Comparison of ENCODE assay signal across 20 cellular contexts in the genomic region with DNA sequence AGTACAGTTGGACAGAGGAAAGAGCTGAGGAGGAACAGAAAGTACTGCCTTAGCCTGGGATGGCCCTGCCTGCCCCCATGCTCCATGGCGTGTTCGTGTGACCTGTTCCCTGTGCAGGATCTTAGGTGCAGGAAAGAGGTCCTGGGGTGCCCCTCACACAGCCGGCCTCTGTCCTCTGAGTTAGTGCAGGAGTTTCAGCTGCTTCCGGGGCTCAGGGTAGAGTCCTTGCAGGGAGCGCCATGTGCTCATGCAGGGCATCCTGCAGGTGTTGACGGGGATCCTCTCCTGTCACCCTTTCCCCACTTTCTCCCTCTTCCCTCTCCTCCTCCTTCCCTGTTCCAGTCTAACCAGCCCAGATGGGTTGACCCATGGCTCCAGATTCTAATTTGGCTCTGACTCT.
A peak's percentile ranks its signal among the peaks of the same experiment; 100 is the strongest.
DNase-seq lines count a peak whose midpoint lies in the region; ATAC-seq and TF ChIP-seq lines count a peak whose summit lies in the region.
"Had no signal": no experiment of that assay in that cellular context is flagged by ENCODE, and none has a peak within 500 bp of the region (broad histone marks: within the 10 kb centered on the region; RNA-seq: fewer than 3 reads in every experiment).

No MANE protein-coding gene starts in this region.

- DNase-seq in natural killer cell (no peak), islet precursor cell (peak; percentile 41), type B pancreatic cell (ENCODE audit: extremely low spot score, unreplicated experiment) (no peak), transverse colon (no peak)
- no peak for DNase-seq in natural killer cell treated with Interleukin-12 subunit alpha and Interleukin-12 subunit beta and Interleukin-15 and Interleukin-18, amount 100 ng/mL, for 72 hours (ENCODE audit: low spot score)
- DNase-seq in activated CD8-positive, alpha-beta T cell treated with anti-CD3 and anti-CD28 coated beads, Interleukin-2, amount 10 ng/mL, durations not matched to agents 7 days and 5 days = no peak
- DNase-seq: central memory CD4-positive, alpha-beta T cell; effector CD8-positive, alpha-beta T cell; EL; esophagus squamous epithelium; glutamatergic neuron; NCI-H1417 treated with DMSO at 0.1 percent for 48 hours; NCI-H526; stimulated activated CD4-positive, alpha-beta T cell treated with anti-CD3 and anti-CD28 coated beads, Interleukin-15, amount 100 ng/mL, for 24 hours; stimulated activated naive CD4-positive, alpha-beta T cell; SW 1271 had no signal

- H3K9me3 Mint-ChIP-seq in natural killer cell (no peaks in the 10 kb centered on the region), type B pancreatic cell (no peaks in the 10 kb centered on the region)
- H3K9me3 Mint-ChIP-seq in natural killer cell treated with Interleukin-12 subunit alpha and Interleukin-12 subunit beta and Interleukin-15 and Interleukin-18, amount 100 ng/mL, for 72 hours = no peaks in the 10 kb centered on the region
- no peaks in the 10 kb centered on the region for H3K9me3 Mint-ChIP-seq in activated CD8-positive, alpha-beta T cell treated with anti-CD3 and anti-CD28 coated beads, Interleukin-2, amount 10 ng/mL, durations not matched to agents 7 days and 5 days (ENCODE audit: insufficient read depth)

- H3K36me3 ChIP-seq in transverse colon = peaks cover 0 to 9% (median 0%) of the 10 kb centered on the region in 4 donors

- TF ChIP-seq EP300 in transverse colon (IDR thresholded peaks at IDR 0.05; ENCODE audit: low read depth) = no peak

- ATAC-seq in natural killer cell (no peak), GM19023 (IDR thresholded peaks at IDR 0.05; ENCODE audit: unreplicated experiment) (no peak), HG03108 (IDR thresholded peaks at IDR 0.05; ENCODE audit: unreplicated experiment) (no peak)
- no peak for ATAC-seq in natural killer cell treated with Interleukin-12 subunit alpha and Interleukin-12 subunit beta and Interleukin-15 and Interleukin-18, amount 100 ng/mL, for 72 hours
- ATAC-seq in activated CD8-positive, alpha-beta T cell treated with anti-CD3 and anti-CD28 coated beads, Interleukin-2, amount 10 ng/mL, durations not matched to agents 7 days and 5 days = no peak
- ATAC-seq: left lobe of liver had no signal

- no peak for TF ChIP-seq POLR2A in transverse colon (IDR thresholded peaks at IDR 0.05)

- POLR2A ChIA-PET in activated CD8-positive, alpha-beta T cell treated with anti-CD3 and anti-CD28 coated beads, Interleukin-2, amount 10 ng/mL, durations not matched to agents 7 days and 5 days (lab: Charles Lee) = interaction anchor here (0.6 kb wide), 1 partner anchor 117 kb away, joined by 3 read pairs; no protein-coding TSS in a partner anchor

- H3K27ac Mint-ChIP-seq in natural killer cell = peak overlapping the region; percentile 45 to 78
- peak overlapping the region in 1 of 2 donors; percentile 24 for H3K27ac Mint-ChIP-seq in natural killer cell treated with Interleukin-12 subunit alpha and Interleukin-12 subunit beta and Interleukin-15 and Interleukin-18, amount 100 ng/mL, for 72 hours
- peak overlapping the region; percentile 63 for H3K27ac Mint-ChIP-seq in activated CD8-positive, alpha-beta T cell treated with anti-CD3 and anti-CD28 coated beads, Interleukin-2, amount 10 ng/mL, durations not matched to agents 7 days and 5 days
- H3K27ac Mint-ChIP-seq in type B pancreatic cell = peak overlapping the region; percentile 16

- H3K4me3 Mint-ChIP-seq in natural killer cell = no peak overlapping the region
- H3K4me3 Mint-ChIP-seq in natural killer cell treated with Interleukin-12 subunit alpha and Interleukin-12 subunit beta and Interleukin-15 and Interleukin-18, amount 100 ng/mL, for 72 hours = no peak overlapping the region
- no peak overlapping the region for H3K4me3 Mint-ChIP-seq in activated CD8-positive, alpha-beta T cell treated with anti-CD3 and anti-CD28 coated beads, Interleukin-2, amount 10 ng/mL, durations not matched to agents 7 days and 5 days
- H3K4me3 Mint-ChIP-seq in type B pancreatic cell = no peak overlapping the region

- H3K27me3 Mint-ChIP-seq in natural killer cell (ENCODE audit: low read depth in 2 of 2) (no peaks in the 10 kb centered on the region), type B pancreatic cell (no peaks in the 10 kb centered on the region)
- no peaks in the 10 kb centered on the region for H3K27me3 Mint-ChIP-seq in natural killer cell treated with Interleukin-12 subunit alpha and Interleukin-12 subunit beta and Interleukin-15 and Interleukin-18, amount 100 ng/mL, for 72 hours
- H3K27me3 Mint-ChIP-seq in activated CD8-positive, alpha-beta T cell treated with anti-CD3 and anti-CD28 coated beads, Interleukin-2, amount 10 ng/mL, durations not matched to agents 7 days and 5 days (ENCODE audit: low read depth) = no peaks in the 10 kb centered on the region

- no peak overlapping the region for H3K27ac ChIP-seq in transverse colon
- H3K27ac ChIP-seq: esophagus squamous epithelium, tibial nerve had no signal

- 93% methylated on average over 6 of the region's 6 CpGs; no CpG with 5 or more reads in 1 of the 2 donors for WGBS in transverse colon (ENCODE audit: low coverage in 1 of 2), 2 donors

- intact Hi-C loops in natural killer cell (cut with micrococcal nuclease) = no loop called here
- intact Hi-C loops in transverse colon (cut with DNase I; ENCODE audit: low total_unique reads) = no loop called here

- in situ Hi-C loops in transverse colon (cut with MboI; ENCODE audit: low pct_ligation_motif_present in 1 of 4, low pct_unique_long_range_greater_than_20kb in 1 of 4, low sequenced_read_pairs in 3 of 4) = loop anchor here in 3 of 4 donors (25.0 kb wide), 1 partner anchor 1277 kb away; no protein-coding TSS in a partner anchor

- CTCF ChIA-PET in activated CD8-positive, alpha-beta T cell treated with anti-CD3 and anti-CD28 coated beads, Interleukin-2, amount 10 ng/mL, durations not matched to agents 7 days and 5 days (lab: Charles Lee) = no interaction called here

- TF ChIP-seq CTCF in natural killer cell (IDR thresholded peaks at IDR 0.05) (no peak), type B pancreatic cell (conservative IDR thresholded peaks at IDR 0.05) (no peak), transverse colon (IDR thresholded peaks at IDR 0.05) (no peak)

- H3K4me1 Mint-ChIP-seq in natural killer cell = peaks cover 46 to 57% of the 10 kb centered on the region in 2 donors
- peaks cover 27 to 54% of the 10 kb centered on the region in 2 donors for H3K4me1 Mint-ChIP-seq in natural killer cell treated with Interleukin-12 subunit alpha and Interleukin-12 subunit beta and Interleukin-15 and Interleukin-18, amount 100 ng/mL, for 72 hours (ENCODE audit: low read depth in 2 of 2)
- peaks cover 39% of the 10 kb centered on the region for H3K4me1 Mint-ChIP-seq in activated CD8-positive, alpha-beta T cell treated with anti-CD3 and anti-CD28 coated beads, Interleukin-2, amount 10 ng/mL, durations not matched to agents 7 days and 5 days (ENCODE audit: low read depth)
- peaks cover 44% of the 10 kb centered on the region for H3K4me1 Mint-ChIP-seq in type B pancreatic cell (ENCODE audit: unreplicated experiment)

- H3K9me3 ChIP-seq in transverse colon = no peaks in the 10 kb centered on the region
- H3K9me3 ChIP-seq: esophagus squamous epithelium, tibial nerve had no signal

- H3K36me3 Mint-ChIP-seq in natural killer cell = no peaks in the 10 kb centered on the region
- peaks cover 5% of the 10 kb centered on the region for H3K36me3 Mint-ChIP-seq in natural killer cell treated with Interleukin-12 subunit alpha and Interleukin-12 subunit beta and Interleukin-15 and Interleukin-18, amount 100 ng/mL, for 72 hours
- peaks cover 34% of the 10 kb centered on the region for H3K36me3 Mint-ChIP-seq in activated CD8-positive, alpha-beta T cell treated with anti-CD3 and anti-CD28 coated beads, Interleukin-2, amount 10 ng/mL, durations not matched to agents 7 days and 5 days (ENCODE audit: low read depth)
- peaks cover 15% of the 10 kb centered on the region for H3K36me3 Mint-ChIP-seq in type B pancreatic cell

- peaks cover 3 to 14% (median 6%) of the 10 kb centered on the region in 4 donors for H3K4me1 ChIP-seq in transverse colon

- H3K27me3 ChIP-seq in transverse colon = no peaks in the 10 kb centered on the region
- H3K27me3 ChIP-seq: esophagus squamous epithelium, tibial nerve had no signal

- H3K4me3 ChIP-seq in transverse colon = no peak overlapping the region
- H3K4me3 ChIP-seq: esophagus squamous epithelium, tibial nerve had no signal
